Comparison of ENCODE assay signal across 8 cellular contexts in the genomic region with DNA sequence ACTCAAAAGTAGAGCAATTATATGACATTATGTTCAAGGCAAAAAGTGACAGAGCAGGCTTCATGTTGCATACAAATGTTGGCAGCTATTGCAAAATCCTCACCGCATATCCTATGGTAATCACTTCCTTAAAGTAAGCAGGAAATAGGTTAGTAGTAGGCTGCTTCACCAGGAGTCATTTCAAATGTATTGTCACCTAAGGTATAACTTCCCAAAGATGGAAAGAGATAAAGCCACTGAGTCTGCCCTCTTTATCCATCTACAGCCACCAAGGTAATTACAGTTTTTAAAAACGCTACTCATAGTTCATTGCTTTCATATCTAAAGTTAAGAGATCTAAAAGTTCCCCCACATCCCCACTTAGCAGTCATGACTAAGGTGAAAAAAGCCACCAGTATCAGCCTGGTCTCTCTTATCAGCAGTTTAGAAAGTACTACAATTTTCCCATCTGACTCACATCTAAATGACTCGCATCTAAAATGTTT. TPM values are rescaled to one million over a fixed set of nuclear protein-coding genes. Genes with fewer than 3 reads are reported as not detected.
DNase-seq lines count a peak whose midpoint lies in the region; ATAC-seq and TF ChIP-seq lines count a peak whose summit lies in the region.

No MANE protein-coding gene starts in this region.

- no peak for TF ChIP-seq RAD21 in Ishikawa (IDR thresholded peaks at IDR 0.05; ENCODE audit: low read depth)

- DNase-seq in EL = peak; percentile 55
- peak; percentile 21 for DNase-seq in amniotic stem cell (lab: John Stamatoyannopoulos, UW)
- DNase-seq in suprapubic skin (ENCODE audit: low spot score in 2 of 2) = no peak
- no peak for DNase-seq in NCI-H2107 (lab: John Stamatoyannopoulos, UW)
- no peak for DNase-seq in GM10248 (ENCODE audit: extremely low spot score)

- TF ChIP-seq CTCF in suprapubic skin (IDR thresholded peaks at IDR 0.05) = no peak
- no peak for TF ChIP-seq CTCF in GM10248 (IDR thresholded peaks at IDR 0.05; ENCODE audit: control extremely low read depth, extremely low read depth, low read depth, missing control alignments)

- no peaks in the 10 kb centered on the region for H3K9me3 ChIP-seq in suprapubic skin

- no peak overlapping the region for H3K27ac ChIP-seq in suprapubic skin

- no peak overlapping the region for H3K4me3 ChIP-seq in suprapubic skin

- no peaks in the 10 kb centered on the region for H3K36me3 Mint-ChIP-seq in stimulated activated naive CD8-positive, alpha-beta T cell treated with anti-CD3 and anti-CD28 coated beads, Interleukin-15, Interleukin-2, amounts not matched to agents 100 ng/mL and 50 ng/mL, for 24 hours (ENCODE audit: low read depth)

- peaks cover 40% of the 10 kb centered on the region for H3K27me3 Mint-ChIP-seq in stimulated activated naive CD8-positive, alpha-beta T cell treated with anti-CD3 and anti-CD28 coated beads, Interleukin-15, Interleukin-2, amounts not matched to agents 100 ng/mL and 50 ng/mL, for 24 hours

- peak; percentile 79 for ATAC-seq in GM21619 (IDR thresholded peaks at IDR 0.05; ENCODE audit: unreplicated experiment)

- H3K9me3 Mint-ChIP-seq in stimulated activated naive CD8-positive, alpha-beta T cell treated with anti-CD3 and anti-CD28 coated beads, Interleukin-15, Interleukin-2, amounts not matched to agents 100 ng/mL and 50 ng/mL, for 24 hours = no peaks in the 10 kb centered on the region

- H3K4me3 Mint-ChIP-seq in stimulated activated naive CD8-positive, alpha-beta T cell treated with anti-CD3 and anti-CD28 coated beads, Interleukin-15, Interleukin-2, amounts not matched to agents 100 ng/mL and 50 ng/mL, for 24 hours = no peak overlapping the region

- no peaks in the 10 kb centered on the region for H3K36me3 ChIP-seq in suprapubic skin

- CTCF ChIA-PET in GM10248 (lab: Yijun Ruan, JAX) = interaction anchor here (1.1 kb wide), 1 partner anchor 11 kb away, joined by 5 read pairs; no protein-coding TSS in a partner anchor

- TF ChIP-seq POLR2A in suprapubic skin (IDR thresholded peaks at IDR 0.05) = no peak

- H3K27me3 ChIP-seq in suprapubic skin = no peaks in the 10 kb centered on the region

- POLR2A ChIA-PET in GM10248 (lab: Yijun Ruan, JAX) = no interaction called here

- 42% methylated on average over 3 of the region's 3 CpGs for WGBS in suprapubic skin

- H3K4me1 Mint-ChIP-seq in stimulated activated naive CD8-positive, alpha-beta T cell treated with anti-CD3 and anti-CD28 coated beads, Interleukin-15, Interleukin-2, amounts not matched to agents 100 ng/mL and 50 ng/mL, for 24 hours (ENCODE audit: low read depth) = peaks cover 26% of the 10 kb centered on the region

- no peak for TF ChIP-seq EP300 in Ishikawa (IDR thresholded peaks at IDR 0.05; ENCODE audit: borderline replicate concordance)
- no peak for TF ChIP-seq EP300 in suprapubic skin (IDR thresholded peaks at IDR 0.05)

- peak overlapping the region; percentile 54 for H3K27ac Mint-ChIP-seq in stimulated activated naive CD8-positive, alpha-beta T cell treated with anti-CD3 and anti-CD28 coated beads, Interleukin-15, Interleukin-2, amounts not matched to agents 100 ng/mL and 50 ng/mL, for 24 hours

- H3K4me1 ChIP-seq in suprapubic skin = peaks cover 7% of the 10 kb centered on the region

TF ChIP-seq in Ishikawa, 13 proteins besides CTCF, POLR2A, EP300 and RAD21:
- TF ChIP-seq, protein P1, sequence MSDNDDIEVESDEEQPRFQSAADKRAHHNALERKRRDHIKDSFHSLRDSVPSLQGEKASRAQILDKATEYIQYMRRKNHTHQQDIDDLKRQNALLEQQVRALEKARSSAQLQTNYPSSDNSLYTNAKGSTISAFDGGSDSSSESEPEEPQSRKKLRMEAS (IDR thresholded peaks at IDR 0.05) = no peak
- TF ChIP-seq CEBPB (IDR thresholded peaks at IDR 0.05) = peak; percentile 52
- no peak for TF ChIP-seq YY1 (IDR thresholded peaks at IDR 0.05; ENCODE audit: low read depth)
- TF ChIP-seq, protein P2, sequence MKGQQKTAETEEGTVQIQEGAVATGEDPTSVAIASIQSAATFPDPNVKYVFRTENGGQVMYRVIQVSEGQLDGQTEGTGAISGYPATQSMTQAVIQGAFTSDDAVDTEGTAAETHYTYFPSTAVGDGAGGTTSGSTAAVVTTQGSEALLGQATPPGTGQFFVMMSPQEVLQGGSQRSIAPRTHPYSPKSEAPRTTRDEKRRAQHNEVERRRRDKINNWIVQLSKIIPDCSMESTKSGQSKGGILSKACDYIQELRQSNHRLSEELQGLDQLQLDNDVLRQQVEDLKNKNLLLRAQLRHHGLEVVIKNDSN (IDR thresholded peaks at IDR 0.05) = no peak
- TF ChIP-seq TAF1 (IDR thresholded peaks at IDR 0.05; ENCODE audit: low read depth) = no peak
- TF ChIP-seq, protein P3, sequence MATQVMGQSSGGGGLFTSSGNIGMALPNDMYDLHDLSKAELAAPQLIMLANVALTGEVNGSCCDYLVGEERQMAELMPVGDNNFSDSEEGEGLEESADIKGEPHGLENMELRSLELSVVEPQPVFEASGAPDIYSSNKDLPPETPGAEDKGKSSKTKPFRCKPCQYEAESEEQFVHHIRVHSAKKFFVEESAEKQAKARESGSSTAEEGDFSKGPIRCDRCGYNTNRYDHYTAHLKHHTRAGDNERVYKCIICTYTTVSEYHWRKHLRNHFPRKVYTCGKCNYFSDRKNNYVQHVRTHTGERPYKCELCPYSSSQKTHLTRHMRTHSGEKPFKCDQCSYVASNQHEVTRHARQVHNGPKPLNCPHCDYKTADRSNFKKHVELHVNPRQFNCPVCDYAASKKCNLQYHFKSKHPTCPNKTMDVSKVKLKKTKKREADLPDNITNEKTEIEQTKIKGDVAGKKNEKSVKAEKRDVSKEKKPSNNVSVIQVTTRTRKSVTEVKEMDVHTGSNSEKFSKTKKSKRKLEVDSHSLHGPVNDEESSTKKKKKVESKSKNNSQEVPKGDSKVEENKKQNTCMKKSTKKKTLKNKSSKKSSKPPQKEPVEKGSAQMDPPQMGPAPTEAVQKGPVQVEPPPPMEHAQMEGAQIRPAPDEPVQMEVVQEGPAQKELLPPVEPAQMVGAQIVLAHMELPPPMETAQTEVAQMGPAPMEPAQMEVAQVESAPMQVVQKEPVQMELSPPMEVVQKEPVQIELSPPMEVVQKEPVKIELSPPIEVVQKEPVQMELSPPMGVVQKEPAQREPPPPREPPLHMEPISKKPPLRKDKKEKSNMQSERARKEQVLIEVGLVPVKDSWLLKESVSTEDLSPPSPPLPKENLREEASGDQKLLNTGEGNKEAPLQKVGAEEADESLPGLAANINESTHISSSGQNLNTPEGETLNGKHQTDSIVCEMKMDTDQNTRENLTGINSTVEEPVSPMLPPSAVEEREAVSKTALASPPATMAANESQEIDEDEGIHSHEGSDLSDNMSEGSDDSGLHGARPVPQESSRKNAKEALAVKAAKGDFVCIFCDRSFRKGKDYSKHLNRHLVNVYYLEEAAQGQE (IDR thresholded peaks at IDR 0.05; ENCODE audit: low read depth) = no peak
- TF ChIP-seq EGR1 (IDR thresholded peaks at IDR 0.05) = no peak

RNA-seq across cellular contexts. Expression of a gene that starts 31.6 kb away (rescaled TPM):
- not detected for total RNA-seq in suprapubic skin

Comparison
In these comparisons a context has a peak if more than half of its experiments do, and no peak if none do; other contexts are left out.
1. DNase-seq: peak in EL (single experiment) and amniotic stem cell (single experiment); none in suprapubic skin (0 of 2), NCI-H2107 (single experiment) and GM10248 (single experiment).